Comparison of ENCODE assay signal across 8 cellular contexts in genomic region chr5:127517480-127518318, GRCh38. TPM values are rescaled to one million over a fixed set of nuclear protein-coding genes. Genes with fewer than 3 reads are reported as not detected.
DNase-seq lines count a peak whose midpoint lies in the region; ATAC-seq lines count a peak whose summit lies in the region.

TSS of gene PRRC1 (plus strand) at chr5:127517640. CDS start at chr5:127523480, 5,840 bp downstream.

- peak; percentile 93 for DNase-seq in AG08395 (ENCODE audit: low spot score)
- peak; percentile 42 for DNase-seq in NCI-H345 treated with DMSO at 0.1 percent for 48 hours (lab: John Stamatoyannopoulos, UW; ENCODE audit: unreplicated experiment)
- DNase-seq in activated CD4-positive, CD25-positive, alpha-beta regulatory T cell treated with anti-CD3 and anti-CD28 coated beads, Interleukin-2, amount 50 U/mL, for 72 hours, result peak; percentile 78
- peak; percentile 86 for DNase-seq in cerebellum (ENCODE audit: low spot score)
- DNase-seq in kidney glomerular epithelial cell (lab: John Stamatoyannopoulos, UW), result peak; percentile 84
- peak; percentile 39 to 70 for DNase-seq in stimulated activated CD4-positive, alpha-beta T cell treated with anti-CD3 and anti-CD28 coated beads, Interleukin-1b, Interleukin-23, amount 100 ng/mL, for 1 hour (ENCODE audit: low read depth in 2 of 2)

- ATAC-seq in GM18873 (IDR thresholded peaks at IDR 0.05; ENCODE audit: low FRiP score, unreplicated experiment), result peak; percentile 87
- ATAC-seq in HG03135 (IDR thresholded peaks at IDR 0.05; ENCODE audit: unreplicated experiment), result peak; percentile 95

RNA-seq across cellular contexts. Expression of gene PRRC1, which starts in this region (rescaled TPM):
- 47.6 TPM for total RNA-seq in cerebellum

Comparison
In these comparisons a context has a peak if more than half of its experiments do, and no peak if none do; other contexts are left out.
1. Peak in every context shown above with its lines: DNase-seq and ATAC-seq.
2. DNase-seq: peak in every context shown above with its lines; median percentile 93 in AG08395; 86 in cerebellum; 84 in kidney glomerular epithelial cell; 78 in activated CD4-positive, CD25-positive, alpha-beta regulatory T cell treated with anti-CD3 and anti-CD28 coated beads, Interleukin-2, amount 50 U/mL, for 72 hours; 54 in stimulated activated CD4-positive, alpha-beta T cell treated with anti-CD3 and anti-CD28 coated beads, Interleukin-1b, Interleukin-23, amount 100 ng/mL, for 1 hour; 42 in NCI-H345 treated with DMSO at 0.1 percent for 48 hours.